ENCODE assay signal across 20 cellular contexts in genomic region chr10:49414496-49414895, GRCh38. TPM values are rescaled to one million over a fixed set of nuclear protein-coding genes. Genes with fewer than 3 reads are reported as not detected.
DNase-seq lines count a peak whose midpoint lies in the region; ATAC-seq lines count a peak whose summit lies in the region.
"Had no signal": no experiment of that assay in that cellular context is flagged by ENCODE, and none has a peak within 500 bp of the region (broad histone marks: within the 10 kb centered on the region; RNA-seq: fewer than 3 reads in every experiment).

No MANE protein-coding gene starts in this region.

- peaks cover 14% of the 10 kb centered on the region for H3K27me3 Mint-ChIP-seq in activated naive CD4-positive, alpha-beta T cell treated with anti-CD3 and anti-CD28 coated beads for 36 hours (ENCODE audit: low read depth)

- no peak overlapping the region for H3K4me3 Mint-ChIP-seq in activated naive CD4-positive, alpha-beta T cell treated with anti-CD3 and anti-CD28 coated beads for 36 hours
- H3K4me3 Mint-ChIP-seq: CD14-positive monocyte; CD4-positive, alpha-beta memory T cell; CD4-positive, CD25-positive, alpha-beta regulatory T cell; CD8-positive, alpha-beta memory T cell had no signal

- no peaks in the 10 kb centered on the region for H3K9me3 Mint-ChIP-seq in activated naive CD4-positive, alpha-beta T cell treated with anti-CD3 and anti-CD28 coated beads for 36 hours
- H3K9me3 Mint-ChIP-seq: CD8-positive, alpha-beta memory T cell had no signal

- CTCF ChIA-PET in activated naive CD4-positive, alpha-beta T cell treated with anti-CD3 and anti-CD28 coated beads for 36 hours (lab: Charles Lee) = no interaction called here

- ATAC-seq in HG03460 (IDR thresholded peaks at IDR 0.05; ENCODE audit: unreplicated experiment) = no peak
- ATAC-seq: GM12878 had no signal

- intact Hi-C loops in activated naive CD4-positive, alpha-beta T cell treated with anti-CD3 and anti-CD28 coated beads for 36 hours (cut with micrococcal nuclease) = no loop called here

- H3K4me3 ChIP-seq in MG63 = no peak overlapping the region
- H3K4me3 ChIP-seq: BLaER1, GM12878 had no signal

- H3K27ac Mint-ChIP-seq in activated naive CD4-positive, alpha-beta T cell treated with anti-CD3 and anti-CD28 coated beads for 36 hours = no peak overlapping the region
- H3K27ac Mint-ChIP-seq: CD14-positive monocyte; CD4-positive, alpha-beta memory T cell; CD4-positive, CD25-positive, alpha-beta regulatory T cell; CD8-positive, alpha-beta memory T cell had no signal

- H3K9me3 ChIP-seq in MG63 = no peaks in the 10 kb centered on the region
- H3K9me3 ChIP-seq: BE2C, BLaER1 had no signal

- in situ Hi-C loops in G401 (cut with HindIII; ENCODE audit: low sequenced_read_pairs) = no loop called here

- H3K4me1 Mint-ChIP-seq in activated naive CD4-positive, alpha-beta T cell treated with anti-CD3 and anti-CD28 coated beads for 36 hours (ENCODE audit: low read depth) = no peaks in the 10 kb centered on the region
- H3K4me1 Mint-ChIP-seq: CD14-positive monocyte; CD4-positive, alpha-beta memory T cell; CD4-positive, CD25-positive, alpha-beta regulatory T cell; CD8-positive, alpha-beta memory T cell had no signal

- no peaks in the 10 kb centered on the region for H3K36me3 ChIP-seq in MG63
- H3K36me3 ChIP-seq: BE2C, BLaER1 had no signal

- H3K36me3 Mint-ChIP-seq in activated naive CD4-positive, alpha-beta T cell treated with anti-CD3 and anti-CD28 coated beads for 36 hours (ENCODE audit: low read depth) = no peaks in the 10 kb centered on the region
- H3K36me3 Mint-ChIP-seq: CD14-positive monocyte; CD4-positive, alpha-beta memory T cell; CD4-positive, CD25-positive, alpha-beta regulatory T cell; CD8-positive, alpha-beta memory T cell had no signal

- H3K27me3 ChIP-seq in MG63 = peaks cover 2% of the 10 kb centered on the region
- H3K27me3 ChIP-seq: BLaER1 had no signal

- DNase-seq in G401 (ENCODE audit: low spot score) (peak; percentile 75), MG63 (peak; percentile 55), cerebellum (ENCODE audit: low spot score) (peak; percentile 55), NCI-H526 (lab: John Stamatoyannopoulos, UW) (no peak), middle frontal gyrus (ENCODE audit: extremely low spot score, low spot score) (no peak)
- DNase-seq in activated naive CD4-positive, alpha-beta T cell treated with anti-CD3 and anti-CD28 coated beads for 36 hours = no peak
- DNase-seq: 8988T; ACHN; BE2C; CD4-positive, alpha-beta memory T cell; CD4-positive, CD25-positive, alpha-beta regulatory T cell; CD8-positive, alpha-beta memory T cell; COR-L47; DMS79 treated with DMSO at 0.1 percent for 48 hours; GDM1 had no signal

RNA-seq across cellular contexts. Expression of gene DRGX, which starts 18.6 kb away (rescaled TPM):
- total RNA-seq in G401 (2014; rRNA removed; shearing (Covaris generic)) = 0.03 and 0.86 TPM in 2 replicates
- total RNA-seq in MG63 (2014; rRNA removed; shearing (Covaris generic); ENCODE audit: low replicate concordance) = 0.07 and 0.10 TPM in 2 replicates
- total RNA-seq in cerebellum = not detected
- not detected for total RNA-seq in activated naive CD4-positive, alpha-beta T cell treated with anti-CD3 and anti-CD28 coated beads for 36 hours
- total RNA-seq: A673; CD4-positive, alpha-beta memory T cell; CD4-positive, CD25-positive, alpha-beta regulatory T cell; CD8-positive, alpha-beta memory T cell; GM12878 had no signal

Comparison
In these comparisons a context has a peak if more than half of its experiments do, and no peak if none do; other contexts are left out.
1. DNase-seq: peak in G401 (single experiment), MG63 (single experiment) and cerebellum (single experiment); none in NCI-H526 (0 of 2), activated naive CD4-positive, alpha-beta T cell treated with anti-CD3 and anti-CD28 coated beads for 36 hours (single experiment) and middle frontal gyrus (single experiment).